In the genomic region with DNA sequence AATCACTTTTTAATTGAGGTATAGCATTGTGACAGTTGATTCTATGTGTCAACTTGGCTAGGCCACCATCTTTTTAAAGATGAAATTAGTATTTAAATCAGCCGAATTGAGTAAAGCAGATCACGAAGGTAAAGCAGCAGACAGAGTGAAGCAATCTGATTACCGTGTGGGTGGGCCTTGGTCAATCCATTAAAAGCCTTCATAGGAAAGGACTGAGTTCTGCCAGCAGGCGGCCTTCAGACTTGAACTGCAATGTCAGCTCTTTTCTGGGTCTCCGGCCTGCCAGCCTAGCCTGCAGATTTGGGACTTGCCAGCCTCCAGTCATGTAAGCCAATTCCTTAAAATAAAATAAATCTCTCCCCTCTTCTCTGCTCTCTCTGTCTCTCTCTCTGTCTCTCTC, we compare ENCODE assay signal across 13 cellular contexts. TPM values are rescaled to one million over a fixed set of nuclear protein-coding genes. Genes with fewer than 3 reads are reported as not detected.
DNase-seq lines count a peak whose midpoint lies in the region; ATAC-seq and TF ChIP-seq lines count a peak whose summit lies in the region.
"Had no signal": no experiment of that assay in that cellular context is flagged by ENCODE, and none has a peak within 500 bp of the region (broad histone marks: within the 10 kb centered on the region; RNA-seq: fewer than 3 reads in every experiment).

No MANE protein-coding gene starts in this region.

- ATAC-seq in omental fat pad (ENCODE audit: low FRiP score) (peak; percentile 64), GM21717 (IDR thresholded peaks at IDR 0.05; ENCODE audit: unreplicated experiment) (no peak), HG03025 (IDR thresholded peaks at IDR 0.05; ENCODE audit: low FRiP score, unreplicated experiment) (no peak), GM21526 (IDR thresholded peaks at IDR 0.05; ENCODE audit: low FRiP score, unreplicated experiment) (no peak)

- DNase-seq in EH (ENCODE audit: low read depth) (peak; percentile 53), NCI-H82 treated with DMSO at 0.1 percent for 48 hours (lab: John Stamatoyannopoulos, UW; ENCODE audit: unreplicated experiment) (peak; percentile 71), ecto neural progenitor cell (ENCODE audit: low spot score) (peak; percentile 57), omental fat pad (ENCODE audit: low spot score) (no peak)
- no peak for DNase-seq in activated CD8-positive, alpha-beta memory T cell treated with anti-CD3 and anti-CD28 coated beads, Interleukin-2, amount 50 U/mL, for 4 hours
- DNase-seq: activated CD4-positive, alpha-beta T cell treated with anti-CD3 and anti-CD28 coated beads for 1 hour; activated naive CD8-positive, alpha-beta T cell treated with anti-CD3 and anti-CD28 coated beads, Interleukin-2, amount 10 ng/mL, durations not matched to agents 7 days and 5 days; KG1; NCI-H748 treated with DMSO at 0.1 percent for 48 hours; stimulated activated naive CD4-positive, alpha-beta T cell treated with Interleukin-2 at 50 U/mL for 16 hours had no signal

- no peak for TF ChIP-seq CTCF in omental fat pad (IDR thresholded peaks at IDR 0.05)

RNA-seq across cellular contexts. Expression of a gene that starts 22.4 kb away (rescaled TPM):
- 100 to 1,000 TPM in 1 of 4 donors, 10 to 100 TPM in 3; 72.0 to 200 (median 73.4) TPM for total RNA-seq in omental fat pad

Comparison
In these comparisons a context has a peak if more than half of its experiments do, and no peak if none do; other contexts are left out.
1. DNase-seq: peak in EH (single experiment), NCI-H82 treated with DMSO at 0.1 percent for 48 hours (single experiment) and ecto neural progenitor cell (single experiment); none in omental fat pad (single experiment) and activated CD8-positive, alpha-beta memory T cell treated with anti-CD3 and anti-CD28 coated beads, Interleukin-2, amount 50 U/mL, for 4 hours (single experiment).